ENCODE assay signal across 2 cellular contexts in the genomic region with DNA sequence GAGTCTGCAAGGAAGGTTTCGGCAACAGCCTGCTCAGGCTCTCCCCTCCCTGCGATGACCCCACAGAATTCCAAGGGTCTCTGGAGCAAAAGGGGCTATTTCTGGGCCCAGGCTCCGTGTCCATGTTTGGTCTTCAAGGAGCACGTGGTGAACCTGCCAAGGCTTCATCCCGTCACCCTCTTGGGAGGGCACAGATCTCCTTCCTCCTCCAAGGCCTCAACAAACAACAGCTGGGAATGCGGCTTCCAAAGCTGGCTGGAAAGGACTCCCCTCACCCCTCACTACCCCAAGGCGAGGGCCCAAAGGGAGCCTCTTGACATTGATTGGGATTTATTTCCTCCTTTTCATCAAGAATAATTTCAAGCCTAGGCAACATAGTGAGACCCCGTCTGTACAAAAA.
TF ChIP-seq lines count a peak whose summit lies in the region.

No MANE protein-coding gene starts in this region.

TF ChIP-seq in H1, 55 proteins besides CTCF, POLR2A, EP300 and RAD21:
- TF ChIP-seq RNF2 (IDR thresholded peaks at IDR 0.05; ENCODE audit: borderline replicate concordance, low read depth, low read length, missing control alignments, poor library complexity, severe bottlenecking) (no peak), CBX5 (IDR thresholded peaks at IDR 0.05; ENCODE audit: low read depth, low read length) (no peak), BCL11A (IDR thresholded peaks at IDR 0.05; ENCODE audit: low read depth in 2 of 2, low read length in 2 of 2) (no peak)
- TF ChIP-seq, protein P1, sequence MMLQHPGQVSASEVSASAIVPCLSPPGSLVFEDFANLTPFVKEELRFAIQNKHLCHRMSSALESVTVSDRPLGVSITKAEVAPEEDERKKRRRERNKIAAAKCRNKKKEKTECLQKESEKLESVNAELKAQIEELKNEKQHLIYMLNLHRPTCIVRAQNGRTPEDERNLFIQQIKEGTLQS (IDR thresholded peaks at IDR 0.05; ENCODE audit: insufficient read depth, low read depth, low read length), result no peak

TF ChIP-seq in SK-N-SH, 30 proteins besides CTCF, POLR2A, EP300 and RAD21:
- TF ChIP-seq EZH2phosphoT487 (IDR thresholded peaks at IDR 0.05; ENCODE audit: borderline replicate concordance, low read depth), result no peak
- TF ChIP-seq SIN3A (IDR thresholded peaks at IDR 0.05; ENCODE audit: borderline replicate concordance, low read depth, low read length), result no peak
- TF ChIP-seq RCOR1 (IDR thresholded peaks at IDR 0.05; ENCODE audit: low read length), result no peak
- no peak for TF ChIP-seq JUND (IDR thresholded peaks at IDR 0.05)
- no peak for TF ChIP-seq FOXM1 (IDR thresholded peaks at IDR 0.05; ENCODE audit: low read depth)
- no peak for TF ChIP-seq CHD2 (IDR thresholded peaks at IDR 0.05; ENCODE audit: low read length, partially characterized antibody)
- no peak for TF ChIP-seq TCF12 (IDR thresholded peaks at IDR 0.05)
TF ChIP-seq in SK-N-SH: peak in this region for 0.
